In genomic region chr11:44659641-44660040, GRCh38 we compare ENCODE assay signal across 21 cellular contexts.
DNase-seq lines count a peak whose midpoint lies in the region; ATAC-seq and TF ChIP-seq lines count a peak whose summit lies in the region.
"Had no signal": no experiment of that assay in that cellular context is flagged by ENCODE, and none has a peak within 500 bp of the region (broad histone marks: within the 10 kb centered on the region; RNA-seq: fewer than 3 reads in every experiment).

No MANE protein-coding gene starts in this region.

- WGBS in heart left ventricle, 4 donors = 32 to 47% (median 44%) methylated on average over 3 to 4 of the region's 4 CpGs

- intact Hi-C loops in heart left ventricle (cut with DNase I) = loop anchor here in 2 of 10 donors (2.0 to 5.0 kb wide), 2 partner anchors 67 to 68 kb away; partner anchors contain the start of gene TSPAN18 (in 2 of the 2)
- intact Hi-C loops in gastrocnemius medialis (cut with DNase I; ENCODE audit: low total_unique reads) = no loop called here

- TF ChIP-seq POLR2A in heart left ventricle (IDR thresholded peaks at IDR 0.05) (no peak), gastrocnemius medialis (IDR thresholded peaks at IDR 0.05) (no peak)

- TF ChIP-seq CTCF in heart left ventricle (IDR thresholded peaks at IDR 0.05) (no peak), gastrocnemius medialis (IDR thresholded peaks at IDR 0.05 in 4 of 5, conservative IDR thresholded peaks at IDR 0.05 in 1 of 5) (no peak)

- H3K4me3 ChIP-seq in heart left ventricle = no peak overlapping the region
- no peak overlapping the region for H3K4me3 ChIP-seq in gastrocnemius medialis
- H3K4me3 ChIP-seq: MG63, pancreas, smooth muscle cell, tibial nerve had no signal

- H3K36me3 ChIP-seq in heart left ventricle (no peaks in the 10 kb centered on the region), gastrocnemius medialis (no peaks in the 10 kb centered on the region)
- H3K36me3 ChIP-seq: MG63, pancreas, tibial nerve had no signal

- H3K4me1 ChIP-seq in heart left ventricle (peaks cover 0 to 29% (median 3%) of the 10 kb centered on the region in 12 donors), gastrocnemius medialis (peaks cover 0 to 14% of the 10 kb centered on the region in 2 donors)
- H3K4me1 ChIP-seq: pancreas had no signal

- ATAC-seq in heart left ventricle = peak; percentile 96 to 98 (median 98)
- ATAC-seq in gastrocnemius medialis = peak; percentile 81 to 85
- ATAC-seq: pancreas; stimulated activated memory B cell treated with anti-CD40 and anti-IgM and Interleukin-4, amounts not matched to agents 10 μg/mL and 1 μg/mL and 100 μg/mL, for 72 hours had no signal

- H3K27ac ChIP-seq in heart left ventricle (peak overlapping the region in 9 of 12 donors; percentile 23 to 81 (median 67)), gastrocnemius medialis (peak overlapping the region in 1 of 4 donors; percentile 66)
- H3K27ac ChIP-seq: pancreas had no signal

- in situ Hi-C loops in G401 (cut with HindIII; ENCODE audit: low sequenced_read_pairs) = no loop called here
- in situ Hi-C loops in gastrocnemius medialis (cut with MboI; ENCODE audit: low sequenced_read_pairs in 4 of 4) = no loop called here

- no peaks in the 10 kb centered on the region for H3K27me3 ChIP-seq in heart left ventricle
- no peaks in the 10 kb centered on the region for H3K27me3 ChIP-seq in gastrocnemius medialis
- H3K27me3 ChIP-seq: MG63, pancreas, tibial nerve had no signal

- DNase-seq in G401 (ENCODE audit: low spot score) (peak; percentile 56), NCI-H446 (lab: John Stamatoyannopoulos, UW) (peak; percentile 39 to 79), heart left ventricle (peak; percentile 57 to 93 (median 79)), gastrocnemius medialis (peak; percentile 46 to 53), HUDEP-2 (lab: John Stamatoyannopoulos, UW; ENCODE audit: unreplicated experiment in 76 of 76) (no peak), SK-N-DZ (ENCODE audit: low spot score) (no peak), activated T-cell treated with anti-CD3 and anti-CD28 coated beads for 4 hours (no peak), NCI-H1092 (lab: John Stamatoyannopoulos, UW) (no peak)
- DNase-seq: activated CD4-positive, alpha-beta T cell treated with anti-CD3 and anti-CD28 coated beads, Interleukin-2, amount 10 ng/mL, durations not matched to agents 24 days and 14 days; activated gamma-delta T cell; amniotic stem cell; hippocampal formation; IMR-90; MG63; NCI-H1436; OCI-M1; pancreas; SIG-M5 had no signal

- H3K9me3 ChIP-seq in heart left ventricle (no peaks in the 10 kb centered on the region), gastrocnemius medialis (no peaks in the 10 kb centered on the region)
- H3K9me3 ChIP-seq: MG63, pancreas, tibial nerve had no signal

Comparison
In these comparisons a context has a peak if more than half of its experiments do, and no peak if none do; other contexts are left out.
1. DNase-seq: peak in G401 (single experiment), NCI-H446 (2 of 2), heart left ventricle (5 of 5) and gastrocnemius medialis (2 of 2); none in HUDEP-2 (0 of 76), SK-N-DZ (single experiment), activated T-cell treated with anti-CD3 and anti-CD28 coated beads for 4 hours (single experiment) and NCI-H1092 (single experiment).